ENCODE assay signal across 9 cellular contexts in the genomic region with DNA sequence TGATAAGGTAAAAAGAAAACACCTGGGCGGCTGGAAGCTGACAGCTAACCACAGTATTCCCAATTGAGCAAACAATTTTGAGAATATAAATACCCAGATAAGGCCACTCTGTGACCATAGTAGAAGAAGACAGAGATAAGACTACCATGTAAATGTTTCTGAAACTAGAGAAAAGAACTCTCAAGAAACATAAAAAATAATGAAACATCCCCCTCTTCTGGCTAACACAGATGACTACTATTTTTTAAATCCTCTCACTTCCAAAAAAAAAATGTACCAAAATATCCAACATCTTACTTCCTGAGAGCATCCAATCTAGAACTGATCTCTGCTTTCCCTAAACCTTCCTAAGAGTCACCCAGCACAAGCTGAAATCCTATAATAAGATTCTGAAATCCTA.
A peak's percentile ranks its signal among the peaks of the same experiment; 100 is the strongest.
DNase-seq lines count a peak whose midpoint lies in the region; ATAC-seq, FAIRE-seq and TF ChIP-seq lines count a peak whose summit lies in the region.
"Had no signal": no experiment of that assay in that cellular context is flagged by ENCODE, and none has a peak within 500 bp of the region (broad histone marks: within the 10 kb centered on the region; RNA-seq: fewer than 3 reads in every experiment).

No MANE protein-coding gene starts in this region.

- no peak overlapping the region for H3K9ac ChIP-seq in mammary epithelial cell (ENCODE audit: insufficient read depth, low read length)

- H3K27me3 ChIP-seq in mammary epithelial cell (ENCODE audit: insufficient read depth, low read length), result no peaks in the 10 kb centered on the region
- H3K27me3 ChIP-seq in uterus, result no peaks in the 10 kb centered on the region
- H3K27me3 ChIP-seq: gastrocnemius medialis had no signal

- no peak overlapping the region for H3K4me3 Mint-ChIP-seq in nephron progenitor cell

- H3K9me3 Mint-ChIP-seq in nephron progenitor cell, result no peaks in the 10 kb centered on the region

- no peaks in the 10 kb centered on the region for H3K4me1 Mint-ChIP-seq in nephron progenitor cell

- DNase-seq in GM03348 (ENCODE audit: low spot score) (peak; percentile 16), NCI-H1694 (lab: John Stamatoyannopoulos, UW) (peak; percentile 11), mammary epithelial cell (peak; percentile 1), nephron progenitor cell (no peak), uterus (no peak), GM12892 (ENCODE audit: insufficient read length) (no peak)
- DNase-seq in stimulated activated naive CD4-positive, alpha-beta T cell (lab: John Stamatoyannopoulos, UW), result no peak
- DNase-seq: gastrocnemius medialis had no signal

- no peaks in the 10 kb centered on the region for H3K27me3 Mint-ChIP-seq in nephron progenitor cell (ENCODE audit: low read depth, poor library complexity)

- TF ChIP-seq POLR2A in uterus (IDR thresholded peaks at IDR 0.05) (no peak), GM12892 (IDR thresholded peaks at IDR 0.05; ENCODE audit: low read depth, low read length) (no peak)

- CTCF ChIA-PET in mammary epithelial cell (lab: Charles Lee; ENCODE audit: low non-redundant PET), result interaction anchor here (1.0 kb wide), 1 partner anchor 113 kb away, joined by 5 read pairs; no protein-coding TSS in a partner anchor

- no peaks in the 10 kb centered on the region for H3K9me3 ChIP-seq in mammary epithelial cell (replicated peaks; ENCODE audit: insufficient read depth, low read length)
- no peaks in the 10 kb centered on the region for H3K9me3 ChIP-seq in uterus
- H3K9me3 ChIP-seq: gastrocnemius medialis had no signal

- 50% methylated on average over 1 of the region's 1 CpG for WGBS in mammary epithelial cell (ENCODE audit: low coverage, missing lambda C conversion rate)

- H3K79me2 ChIP-seq in mammary epithelial cell (ENCODE audit: insufficient read depth, low read length), result no peaks in the 10 kb centered on the region

- dilution Hi-C loops in mammary epithelial cell (cut with HindIII; ENCODE audit: low sequenced_read_pairs), result no loop called here

- H3K36me3 Mint-ChIP-seq in nephron progenitor cell (ENCODE audit: low read depth), result peaks cover 14% of the 10 kb centered on the region

- no peak overlapping the region for H3K27ac Mint-ChIP-seq in nephron progenitor cell

- TF ChIP-seq CTCF in mammary epithelial cell (conservative IDR thresholded peaks at IDR 0.05 in 1 of 2, IDR thresholded peaks at IDR 0.05 in 1 of 2; ENCODE audit: extremely low read depth in 1 of 2, insufficient read depth in 1 of 2, low read depth in 1 of 2, low read length in 2 of 2) (peak in 1 of 2 donors; percentile 10), nephron progenitor cell (IDR thresholded peaks at IDR 0.05) (peak; percentile 34), uterus (IDR thresholded peaks at IDR 0.05) (no peak)

- H4K20me1 ChIP-seq in mammary epithelial cell (ENCODE audit: insufficient read depth, low read length), result no peaks in the 10 kb centered on the region

- no peak overlapping the region for H3K4me2 ChIP-seq in mammary epithelial cell (ENCODE audit: insufficient read depth, low read depth, low read length)

- intact Hi-C loops in mammary epithelial cell (cut with micrococcal nuclease), result loop anchor here (1.0 to 5.0 kb wide), 3 partner anchors 112 to 1231 kb away; no protein-coding TSS in a partner anchor
- intact Hi-C loops in uterus (cut with DNase I; ENCODE audit: low total_unique reads), result no loop called here

- no peak for ATAC-seq in HG03097 (IDR thresholded peaks at IDR 0.05; ENCODE audit: low FRiP score, unreplicated experiment)
- ATAC-seq: gastrocnemius medialis had no signal

- H2AFZ ChIP-seq in mammary epithelial cell (ENCODE audit: low read depth, low read length), result no peak overlapping the region

- H3K4me1 ChIP-seq in mammary epithelial cell (ENCODE audit: insufficient read depth, low read length) (no peaks in the 10 kb centered on the region), uterus (no peaks in the 10 kb centered on the region)

- H3K27ac ChIP-seq in mammary epithelial cell (ENCODE audit: insufficient read depth, low read depth, low read length), result no peak overlapping the region
- no peak overlapping the region for H3K27ac ChIP-seq in uterus
- H3K27ac ChIP-seq: gastrocnemius medialis had no signal

- in situ Hi-C loops in mammary epithelial cell (cut with MboI; ENCODE audit: low sequenced_read_pairs in 2 of 2), result loop anchor here in 1 of 2 donors (10.0 kb wide), 1 partner anchor 114 kb away; no protein-coding TSS in a partner anchor

- H3K36me3 ChIP-seq in mammary epithelial cell (ENCODE audit: insufficient read depth, low read length) (no peaks in the 10 kb centered on the region), uterus (no peaks in the 10 kb centered on the region)
- H3K36me3 ChIP-seq: gastrocnemius medialis had no signal

- FAIRE-seq in GM12892 (lab: Jason Lieb, UNC), result no peak

- no TSS peak for BruUV-seq in mammary epithelial cell (replicated peaks; lab: Mats Ljungman, UMichigan)

- H3K4me3 ChIP-seq in mammary epithelial cell (replicated peaks in 1 of 3; ENCODE audit: insufficient read depth in 1 of 3, low read depth in 2 of 3, low read length in 3 of 3) (no peak overlapping the region), uterus (no peak overlapping the region)
- H3K4me3 ChIP-seq: gastrocnemius medialis had no signal

Comparison
In these comparisons a context has a peak if more than half of its experiments do, and no peak if none do; other contexts are left out.
1. DNase-seq: peak in GM03348 (single experiment), NCI-H1694 (single experiment) and mammary epithelial cell (single experiment); none in nephron progenitor cell (single experiment), stimulated activated naive CD4-positive, alpha-beta T cell (0 of 6), uterus (0 of 2) and GM12892 (single experiment).